In genomic region chr9:137277329-137278041, GRCh38 we compare ENCODE assay signal across 8 cellular contexts. TPM values are rescaled to one million over a fixed set of nuclear protein-coding genes. Genes with fewer than 3 reads are reported as not detected.
A peak's percentile ranks its signal among the peaks of the same experiment; 100 is the strongest.
DNase-seq lines count a peak whose midpoint lies in the region; ATAC-seq and TF ChIP-seq lines count a peak whose summit lies in the region.

Gene TOR4A, plus strand, starts transcription at chr9:137277726. Its CDS starts 964 bp downstream, at chr9:137278690.

- H3K4me3 Mint-ChIP-seq in CD4-positive, CD25-positive, alpha-beta regulatory T cell, result peak within 1 kb of the TSS; percentile 82 to 93 (median 86)
- peak within 1 kb of the TSS; percentile 64 to 76 (median 67) for H3K4me3 Mint-ChIP-seq in T-cell
- peak within 1 kb of the TSS; percentile 74 to 83 for H3K4me3 Mint-ChIP-seq in effector memory CD8-positive, alpha-beta T cell

- no peaks in the 10 kb centered on the region for H3K36me3 Mint-ChIP-seq in CD4-positive, CD25-positive, alpha-beta regulatory T cell
- peaks cover 4% of the 10 kb centered on the region for H3K36me3 Mint-ChIP-seq in T-cell
- H3K36me3 Mint-ChIP-seq in effector memory CD8-positive, alpha-beta T cell (ENCODE audit: insufficient read depth), result peaks cover 4% of the 10 kb centered on the region

- peaks cover 0 to 25% (median 3%) of the 10 kb centered on the region in 4 donors for H3K4me1 Mint-ChIP-seq in CD4-positive, CD25-positive, alpha-beta regulatory T cell
- peaks cover 11 to 26% (median 24%) of the 10 kb centered on the region in 3 donors for H3K4me1 Mint-ChIP-seq in T-cell
- peaks cover 13 to 17% of the 10 kb centered on the region in 2 donors for H3K4me1 Mint-ChIP-seq in effector memory CD8-positive, alpha-beta T cell (ENCODE audit: low read depth in 2 of 2)

- H3K27me3 ChIP-seq in CD4-positive, CD25-positive, alpha-beta regulatory T cell (ENCODE audit: control insufficient read depth, insufficient read depth, low read length), result no peaks in the 10 kb centered on the region
- peaks cover 0 to 60% of the 10 kb centered on the region in 2 donors for H3K27me3 ChIP-seq in tibial nerve

- H3K27ac Mint-ChIP-seq in CD4-positive, CD25-positive, alpha-beta regulatory T cell, result peak within 1 kb of the TSS; percentile 36 to 96 (median 62)
- no peak within 1 kb of the TSS for H3K27ac Mint-ChIP-seq in T-cell
- H3K27ac Mint-ChIP-seq in effector memory CD8-positive, alpha-beta T cell, result peak within 1 kb of the TSS in 1 of 2 donors; percentile 91

- TF ChIP-seq EP300 in tibial nerve (IDR thresholded peaks at IDR 0.05), result peak in 1 of 2 donors; percentile 42

- TF ChIP-seq POLR2A in tibial nerve (IDR thresholded peaks at IDR 0.05), result no peak

- H3K27me3 Mint-ChIP-seq in CD4-positive, CD25-positive, alpha-beta regulatory T cell, result no peaks in the 10 kb centered on the region
- H3K27me3 Mint-ChIP-seq in T-cell, result peaks cover 0 to 20% of the 10 kb centered on the region in 2 donors
- H3K27me3 Mint-ChIP-seq in effector memory CD8-positive, alpha-beta T cell, result no peaks in the 10 kb centered on the region

- CTCF ChIA-PET in T-cell (lab: Charles Lee), result interaction anchor here in 1 of 2 donors (0.6 kb wide), 1 partner anchor 143 kb away, joined by 5 read pairs; no protein-coding TSS in a partner anchor

- no peaks in the 10 kb centered on the region for H3K9me3 ChIP-seq in CD4-positive, CD25-positive, alpha-beta regulatory T cell (ENCODE audit: control insufficient read depth in 2 of 2, low read length in 2 of 2)
- H3K9me3 ChIP-seq in tibial nerve, result peaks cover 0 to 10% (median 0%) of the 10 kb centered on the region in 4 donors

- peak; percentile 40 to 67 for ATAC-seq in CD4-positive, CD25-positive, alpha-beta regulatory T cell (ENCODE audit: low read depth in 2 of 2)
- ATAC-seq in GM19025 (IDR thresholded peaks at IDR 0.05; ENCODE audit: low read depth, unreplicated experiment) (peak; percentile 65), HG03280 (IDR thresholded peaks at IDR 0.05; ENCODE audit: unreplicated experiment) (peak; percentile 65), T-cell (replicated peaks in 1 of 4) (peak; percentile 46 to 69 (median 60))
- ATAC-seq in effector memory CD8-positive, alpha-beta T cell (replicated peaks), result peak; percentile 66

- WGBS in tibial nerve, 2 donors, result 12% methylated on average over 12 to 20 of the region's 25 CpGs

- H3K4me1 ChIP-seq in CD4-positive, CD25-positive, alpha-beta regulatory T cell (ENCODE audit: control insufficient read depth, insufficient read depth, low read length, poor library complexity, severe bottlenecking), result peaks cover 29% of the 10 kb centered on the region
- peaks cover 0 to 49% (median 17%) of the 10 kb centered on the region in 4 donors for H3K4me1 ChIP-seq in tibial nerve

- peaks cover 3% of the 10 kb centered on the region for H3K36me3 ChIP-seq in CD4-positive, CD25-positive, alpha-beta regulatory T cell (ENCODE audit: control insufficient read depth, insufficient read depth, low read length)
- peaks cover 3 to 33% (median 4%) of the 10 kb centered on the region in 3 donors for H3K36me3 ChIP-seq in tibial nerve

- H3K27ac ChIP-seq in CD4-positive, CD25-positive, alpha-beta regulatory T cell (ENCODE audit: insufficient read depth, low read length, poor library complexity, severe bottlenecking), result peak within 1 kb of the TSS; percentile 60
- H3K27ac ChIP-seq in tibial nerve, result peak within 1 kb of the TSS; percentile 36 to 86 (median 68)

- peak in 1 of 3 donors; percentile 72 for DNase-seq in CD4-positive, CD25-positive, alpha-beta regulatory T cell
- DNase-seq in T-cell (peak in 5 of 34 experiments; percentile 12 to 51 (median 24)), lung microvascular endothelial cell (ENCODE audit: low read depth in 2 of 2) (peak; percentile 95 to 96), tibial nerve (ENCODE audit: low spot score in 2 of 2) (peak; percentile 44 to 54)
- DNase-seq in effector memory CD8-positive, alpha-beta T cell, result no peak
- no peak for DNase-seq in stimulated activated CD4-positive, alpha-beta T cell treated with anti-CD3 and anti-CD28 coated beads, Interleukin-1b, Interleukin-23, amount 100 ng/mL, for 48 hours

- H3K9me3 Mint-ChIP-seq in CD4-positive, CD25-positive, alpha-beta regulatory T cell, result no peaks in the 10 kb centered on the region
- H3K9me3 Mint-ChIP-seq in T-cell, result no peaks in the 10 kb centered on the region
- H3K9me3 Mint-ChIP-seq in effector memory CD8-positive, alpha-beta T cell, result no peaks in the 10 kb centered on the region

- TF ChIP-seq CTCF in tibial nerve (IDR thresholded peaks at IDR 0.05), result no peak

- POLR2A ChIA-PET in T-cell (lab: Charles Lee), result interaction anchor here in 1 of 2 donors (0.5 kb wide), 1 partner anchor 145 kb away, joined by 6 read pairs; no protein-coding TSS in a partner anchor

- H3K4me3 ChIP-seq in CD4-positive, CD25-positive, alpha-beta regulatory T cell (ENCODE audit: low read depth, low read length), result no peak within 1 kb of the TSS
- peak within 1 kb of the TSS; percentile 18 to 63 (median 41) for H3K4me3 ChIP-seq in tibial nerve

RNA-seq across cellular contexts. Expression of gene TOR4A, which starts in this region (rescaled TPM):
- total RNA-seq in CD4-positive, CD25-positive, alpha-beta regulatory T cell, result 6.1 TPM
- 1 to 10 TPM; 2.6 to 4.2 (median 3.5) TPM for polyA plus RNA-seq in CD4-positive, CD25-positive, alpha-beta regulatory T cell
- 1 to 10 TPM; 2.2 to 5.6 (median 3.2) TPM for total RNA-seq in T-cell
- 21.4 and 21.8 TPM in 2 replicates for total RNA-seq in lung microvascular endothelial cell
- 10 to 100 TPM in 1 of 4 donors, 1 to 10 TPM in 3; 3.3 to 11.4 (median 4.3) TPM for total RNA-seq in tibial nerve

Comparison
In these comparisons a context has a peak if more than half of its experiments do, and no peak if none do; other contexts are left out.
1. DNase-seq: peak in lung microvascular endothelial cell (2 of 2) and tibial nerve (2 of 2); none in effector memory CD8-positive, alpha-beta T cell (0 of 3) and stimulated activated CD4-positive, alpha-beta T cell treated with anti-CD3 and anti-CD28 coated beads, Interleukin-1b, Interleukin-23, amount 100 ng/mL, for 48 hours (single experiment).
2. H3K27ac Mint-ChIP-seq: peak in CD4-positive, CD25-positive, alpha-beta regulatory T cell (3 of 3); none in T-cell (0 of 2).
3. Peak in every context shown above with its lines, with median percentiles within 50 percentile points of each other: ATAC-seq and H3K4me3 Mint-ChIP-seq.